ENCODE assay signal across 2 cellular contexts in genomic region chr12:55739025-55739378, GRCh38.
TF ChIP-seq lines count a peak whose summit lies in the region.

No MANE protein-coding gene starts in this region.

TF ChIP-seq in A549, 52 proteins besides CTCF, POLR2A, EP300 and RAD21:
- TF ChIP-seq PBX3 (IDR thresholded peaks at IDR 0.05) (no peak), RCOR1 (IDR thresholded peaks at IDR 0.05; ENCODE audit: low read depth, low read length) (no peak), KDM5A (IDR thresholded peaks at IDR 0.05) (no peak), ZFP36 (IDR thresholded peaks at IDR 0.05; ENCODE audit: borderline replicate concordance, partially characterized antibody) (no peak), HDAC2 (IDR thresholded peaks at IDR 0.05) (no peak), ESRRA (IDR thresholded peaks at IDR 0.05; ENCODE audit: borderline replicate concordance, low read length) (no peak), FOSL2 (IDR thresholded peaks at IDR 0.05) (no peak), FOSL2 (CRISPR knock-in tag; IDR thresholded peaks at IDR 0.05) (no peak), JUN (IDR thresholded peaks at IDR 0.05) (no peak), HES2 (IDR thresholded peaks at IDR 0.05) (no peak), MAFK (IDR thresholded peaks at IDR 0.05; ENCODE audit: partially characterized antibody) (no peak), USF2 (IDR thresholded peaks at IDR 0.05) (no peak)
- TF ChIP-seq, protein P1, sequence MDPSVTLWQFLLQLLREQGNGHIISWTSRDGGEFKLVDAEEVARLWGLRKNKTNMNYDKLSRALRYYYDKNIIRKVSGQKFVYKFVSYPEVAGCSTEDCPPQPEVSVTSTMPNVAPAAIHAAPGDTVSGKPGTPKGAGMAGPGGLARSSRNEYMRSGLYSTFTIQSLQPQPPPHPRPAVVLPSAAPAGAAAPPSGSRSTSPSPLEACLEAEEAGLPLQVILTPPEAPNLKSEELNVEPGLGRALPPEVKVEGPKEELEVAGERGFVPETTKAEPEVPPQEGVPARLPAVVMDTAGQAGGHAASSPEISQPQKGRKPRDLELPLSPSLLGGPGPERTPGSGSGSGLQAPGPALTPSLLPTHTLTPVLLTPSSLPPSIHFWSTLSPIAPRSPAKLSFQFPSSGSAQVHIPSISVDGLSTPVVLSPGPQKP (IDR thresholded peaks at IDR 0.05; ENCODE audit: low read depth, low read length) = no peak
- TF ChIP-seq, protein P2, sequence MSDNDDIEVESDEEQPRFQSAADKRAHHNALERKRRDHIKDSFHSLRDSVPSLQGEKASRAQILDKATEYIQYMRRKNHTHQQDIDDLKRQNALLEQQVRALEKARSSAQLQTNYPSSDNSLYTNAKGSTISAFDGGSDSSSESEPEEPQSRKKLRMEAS (IDR thresholded peaks at IDR 0.05) = no peak

TF ChIP-seq in GM23338, 12 proteins besides CTCF, POLR2A, EP300 and RAD21:
- TF ChIP-seq ETS1 (IDR thresholded peaks at IDR 0.05) (no peak), ZNF331 (CRISPR knock-in tag; IDR thresholded peaks at IDR 0.05; ENCODE audit: low read depth) (no peak), STAT1 (IDR thresholded peaks at IDR 0.05; ENCODE audit: unreplicated experiment) (no peak), EZH2phosphoT487 (IDR thresholded peaks at IDR 0.05; ENCODE audit: unreplicated experiment) (no peak), ZNF114 (CRISPR knock-in tag; IDR thresholded peaks at IDR 0.05) (no peak), POLR2AphosphoS5 (IDR thresholded peaks at IDR 0.05; ENCODE audit: low read depth) (no peak), EZH2 (IDR thresholded peaks at IDR 0.05; ENCODE audit: low read depth, unreplicated experiment) (no peak), JUNB (IDR thresholded peaks at IDR 0.05; ENCODE audit: unreplicated experiment) (no peak), CREB1 (CRISPR knock-in tag; IDR thresholded peaks at IDR 0.05; ENCODE audit: low read depth) (no peak), NANOG (IDR thresholded peaks at IDR 0.05; ENCODE audit: borderline replicate concordance) (no peak)
- TF ChIP-seq, protein P3, sequence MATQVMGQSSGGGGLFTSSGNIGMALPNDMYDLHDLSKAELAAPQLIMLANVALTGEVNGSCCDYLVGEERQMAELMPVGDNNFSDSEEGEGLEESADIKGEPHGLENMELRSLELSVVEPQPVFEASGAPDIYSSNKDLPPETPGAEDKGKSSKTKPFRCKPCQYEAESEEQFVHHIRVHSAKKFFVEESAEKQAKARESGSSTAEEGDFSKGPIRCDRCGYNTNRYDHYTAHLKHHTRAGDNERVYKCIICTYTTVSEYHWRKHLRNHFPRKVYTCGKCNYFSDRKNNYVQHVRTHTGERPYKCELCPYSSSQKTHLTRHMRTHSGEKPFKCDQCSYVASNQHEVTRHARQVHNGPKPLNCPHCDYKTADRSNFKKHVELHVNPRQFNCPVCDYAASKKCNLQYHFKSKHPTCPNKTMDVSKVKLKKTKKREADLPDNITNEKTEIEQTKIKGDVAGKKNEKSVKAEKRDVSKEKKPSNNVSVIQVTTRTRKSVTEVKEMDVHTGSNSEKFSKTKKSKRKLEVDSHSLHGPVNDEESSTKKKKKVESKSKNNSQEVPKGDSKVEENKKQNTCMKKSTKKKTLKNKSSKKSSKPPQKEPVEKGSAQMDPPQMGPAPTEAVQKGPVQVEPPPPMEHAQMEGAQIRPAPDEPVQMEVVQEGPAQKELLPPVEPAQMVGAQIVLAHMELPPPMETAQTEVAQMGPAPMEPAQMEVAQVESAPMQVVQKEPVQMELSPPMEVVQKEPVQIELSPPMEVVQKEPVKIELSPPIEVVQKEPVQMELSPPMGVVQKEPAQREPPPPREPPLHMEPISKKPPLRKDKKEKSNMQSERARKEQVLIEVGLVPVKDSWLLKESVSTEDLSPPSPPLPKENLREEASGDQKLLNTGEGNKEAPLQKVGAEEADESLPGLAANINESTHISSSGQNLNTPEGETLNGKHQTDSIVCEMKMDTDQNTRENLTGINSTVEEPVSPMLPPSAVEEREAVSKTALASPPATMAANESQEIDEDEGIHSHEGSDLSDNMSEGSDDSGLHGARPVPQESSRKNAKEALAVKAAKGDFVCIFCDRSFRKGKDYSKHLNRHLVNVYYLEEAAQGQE (IDR thresholded peaks at IDR 0.05; ENCODE audit: unreplicated experiment) = no peak
- TF ChIP-seq, protein P4, sequence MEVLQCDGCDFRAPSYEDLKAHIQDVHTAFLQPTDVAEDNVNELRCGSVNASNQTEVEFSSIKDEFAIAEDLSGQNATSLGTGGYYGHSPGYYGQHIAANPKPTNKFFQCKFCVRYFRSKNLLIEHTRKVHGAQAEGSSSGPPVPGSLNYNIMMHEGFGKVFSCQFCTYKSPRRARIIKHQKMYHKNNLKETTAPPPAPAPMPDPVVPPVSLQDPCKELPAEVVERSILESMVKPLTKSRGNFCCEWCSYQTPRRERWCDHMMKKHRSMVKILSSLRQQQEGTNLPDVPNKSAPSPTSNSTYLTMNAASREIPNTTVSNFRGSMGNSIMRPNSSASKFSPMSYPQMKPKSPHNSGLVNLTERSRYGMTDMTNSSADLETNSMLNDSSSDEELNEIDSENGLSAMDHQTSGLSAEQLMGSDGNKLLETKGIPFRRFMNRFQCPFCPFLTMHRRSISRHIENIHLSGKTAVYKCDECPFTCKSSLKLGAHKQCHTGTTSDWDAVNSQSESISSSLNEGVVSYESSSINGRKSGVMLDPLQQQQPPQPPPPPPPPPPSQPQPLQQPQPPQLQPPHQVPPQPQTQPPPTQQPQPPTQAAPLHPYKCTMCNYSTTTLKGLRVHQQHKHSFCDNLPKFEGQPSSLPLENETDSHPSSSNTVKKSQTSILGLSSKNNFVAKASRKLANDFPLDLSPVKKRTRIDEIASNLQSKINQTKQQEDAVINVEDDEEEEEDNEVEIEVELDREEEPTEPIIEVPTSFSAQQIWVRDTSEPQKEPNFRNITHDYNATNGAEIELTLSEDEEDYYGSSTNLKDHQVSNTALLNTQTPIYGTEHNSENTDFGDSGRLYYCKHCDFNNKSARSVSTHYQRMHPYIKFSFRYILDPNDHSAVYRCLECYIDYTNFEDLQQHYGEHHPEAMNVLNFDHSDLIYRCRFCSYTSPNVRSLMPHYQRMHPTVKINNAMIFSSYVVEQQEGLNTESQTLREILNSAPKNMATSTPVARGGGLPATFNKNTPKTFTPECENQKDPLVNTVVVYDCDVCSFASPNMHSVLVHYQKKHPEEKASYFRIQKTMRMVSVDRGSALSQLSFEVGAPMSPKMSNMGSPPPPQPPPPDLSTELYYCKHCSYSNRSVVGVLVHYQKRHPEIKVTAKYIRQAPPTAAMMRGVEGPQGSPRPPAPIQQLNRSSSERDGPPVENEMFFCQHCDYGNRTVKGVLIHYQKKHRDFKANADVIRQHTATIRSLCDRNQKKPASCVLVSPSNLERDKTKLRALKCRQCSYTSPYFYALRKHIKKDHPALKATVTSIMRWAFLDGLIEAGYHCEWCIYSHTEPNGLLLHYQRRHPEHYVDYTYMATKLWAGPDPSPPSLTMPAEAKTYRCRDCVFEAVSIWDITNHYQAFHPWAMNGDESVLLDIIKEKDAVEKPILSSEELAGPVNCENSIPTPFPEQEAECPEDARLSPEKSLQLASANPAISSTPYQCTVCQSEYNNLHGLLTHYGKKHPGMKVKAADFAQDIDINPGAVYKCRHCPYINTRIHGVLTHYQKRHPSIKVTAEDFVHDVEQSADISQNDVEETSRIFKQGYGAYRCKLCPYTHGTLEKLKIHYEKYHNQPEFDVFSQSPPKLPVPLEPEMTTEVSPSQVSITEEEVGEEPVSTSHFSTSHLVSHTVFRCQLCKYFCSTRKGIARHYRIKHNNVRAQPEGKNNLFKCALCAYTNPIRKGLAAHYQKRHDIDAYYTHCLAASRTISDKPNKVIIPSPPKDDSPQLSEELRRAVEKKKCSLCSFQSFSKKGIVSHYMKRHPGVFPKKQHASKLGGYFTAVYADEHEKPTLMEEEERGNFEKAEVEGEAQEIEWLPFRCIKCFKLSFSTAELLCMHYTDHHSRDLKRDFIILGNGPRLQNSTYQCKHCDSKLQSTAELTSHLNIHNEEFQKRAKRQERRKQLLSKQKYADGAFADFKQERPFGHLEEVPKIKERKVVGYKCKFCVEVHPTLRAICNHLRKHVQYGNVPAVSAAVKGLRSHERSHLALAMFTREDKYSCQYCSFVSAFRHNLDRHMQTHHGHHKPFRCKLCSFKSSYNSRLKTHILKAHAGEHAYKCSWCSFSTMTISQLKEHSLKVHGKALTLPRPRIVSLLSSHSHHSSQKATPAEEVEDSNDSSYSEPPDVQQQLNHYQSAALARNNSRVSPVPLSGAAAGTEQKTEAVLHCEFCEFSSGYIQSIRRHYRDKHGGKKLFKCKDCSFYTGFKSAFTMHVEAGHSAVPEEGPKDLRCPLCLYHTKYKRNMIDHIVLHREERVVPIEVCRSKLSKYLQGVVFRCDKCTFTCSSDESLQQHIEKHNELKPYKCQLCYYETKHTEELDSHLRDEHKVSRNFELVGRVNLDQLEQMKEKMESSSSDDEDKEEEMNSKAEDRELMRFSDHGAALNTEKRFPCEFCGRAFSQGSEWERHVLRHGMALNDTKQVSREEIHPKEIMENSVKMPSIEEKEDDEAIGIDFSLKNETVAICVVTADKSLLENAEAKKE (CRISPR knock-in tag; IDR thresholded peaks at IDR 0.05) = no peak
